In genomic region chr10:96699613-96700012, GRCh38 we compare ENCODE assay signal across 2 cellular contexts.
TF ChIP-seq lines count a peak whose summit lies in the region.

No MANE protein-coding gene starts in this region.

TF ChIP-seq in liver, 16 proteins besides CTCF, POLR2A, EP300 and RAD21:
- no peak for TF ChIP-seq HNF4G (IDR thresholded peaks at IDR 0.05)
- TF ChIP-seq HNF4A (conservative IDR thresholded peaks at IDR 0.05) = no peak
- TF ChIP-seq REST (IDR thresholded peaks at IDR 0.05) = no peak
- TF ChIP-seq JUND (IDR thresholded peaks at IDR 0.05) = no peak
- no peak for TF ChIP-seq ZBTB33 (IDR thresholded peaks at IDR 0.05)

TF ChIP-seq in HepG2, 621 proteins besides CTCF, POLR2A, EP300 and RAD21:
- TF ChIP-seq DZIP1 (CRISPR knock-in tag; IDR thresholded peaks at IDR 0.05) (no peak), GATAD1 (CRISPR knock-in tag; IDR thresholded peaks at IDR 0.05) (no peak), ATF6 (CRISPR knock-in tag; conservative IDR thresholded peaks at IDR 0.05) (no peak)
TF ChIP-seq in HepG2: peak in this region for 0.
